ENCODE assay signal across 8 cellular contexts in genomic region chr17:79441607-79442006, GRCh38.
"Had no signal": no experiment of that assay in that cellular context is flagged by ENCODE, and none has a peak within 500 bp of the region (broad histone marks: within the 10 kb centered on the region; RNA-seq: fewer than 3 reads in every experiment).

No MANE protein-coding gene starts in this region.

- H3K27ac ChIP-seq: GM23248, HL-60 had no signal

- H3K36me3 ChIP-seq: HAP-1 had no signal

- ATAC-seq: HCT116, HepG2 had no signal

- H3K9me3 ChIP-seq: HAP-1 had no signal

- H3K4me3 ChIP-seq: GM23248, HAP-1 had no signal

- DNase-seq: GM23248, GOT3, H7, HFFc6 had no signal
